In genomic region chr1:11134352-11135266, GRCh38 we compare ENCODE assay signal across 15 cellular contexts. TPM values are rescaled to one million over a fixed set of nuclear protein-coding genes. Genes with fewer than 3 reads are reported as not detected.
DNase-seq lines count a peak whose midpoint lies in the region; ATAC-seq and TF ChIP-seq lines count a peak whose summit lies in the region.
"Had no signal": no experiment of that assay in that cellular context is flagged by ENCODE, and none has a peak within 500 bp of the region (broad histone marks: within the 10 kb centered on the region; RNA-seq: fewer than 3 reads in every experiment).

No MANE protein-coding gene starts in this region.

- no peak overlapping the region for H2AFZ ChIP-seq in fibroblast of lung (ENCODE audit: low read length)

- H3K27ac Mint-ChIP-seq in stimulated activated effector memory CD8-positive, alpha-beta T cell treated with anti-CD3 and anti-CD28 coated beads, Interleukin-12 subunit alpha, Interleukin-12 subunit beta, amount 100 ng/mL, for 72 hours, result peak overlapping the region; percentile 68

- no peaks in the 10 kb centered on the region for H4K20me1 ChIP-seq in fibroblast of lung (ENCODE audit: control insufficient read depth, extremely low read depth, insufficient read depth, low read length)

- peak; percentile 10 for DNase-seq in NCI-H1105 treated with DMSO at 0.1 percent for 48 hours (lab: John Stamatoyannopoulos, UW)
- no peak for DNase-seq in NCI-H1105 (lab: John Stamatoyannopoulos, UW)
- DNase-seq in SK-MEL-5 (ENCODE audit: low read depth, low spot score), result peak; percentile 40
- DNase-seq in fibroblast of lung (ENCODE audit: low read depth in 2 of 2), result peak; percentile 30 to 34
- no peak for DNase-seq in stimulated activated effector memory CD8-positive, alpha-beta T cell treated with anti-CD3 and anti-CD28 coated beads, Interleukin-12 subunit alpha, Interleukin-12 subunit beta, amount 100 ng/mL, for 72 hours (ENCODE audit: low spot score in 2 of 2)
- DNase-seq in stimulated activated naive CD8-positive, alpha-beta T cell treated with anti-CD3 and anti-CD28 coated beads, Interleukin-15, Interleukin-2, amounts not matched to agents 100 U/mL and 50 U/mL, for 24 hours, result no peak
- no peak for DNase-seq in 8988T
- DNase-seq: naive B cell; NCI-H1694 treated with DMSO at 0.1 percent for 48 hours; stimulated activated CD4-positive, alpha-beta T cell treated with anti-CD3 and anti-CD28 coated beads, Interleukin-2, amount 100 ng/mL, for 24 hours; transverse colon had no signal

- no peaks in the 10 kb centered on the region for H3K4me1 Mint-ChIP-seq in stimulated activated effector memory CD8-positive, alpha-beta T cell treated with anti-CD3 and anti-CD28 coated beads, Interleukin-12 subunit alpha, Interleukin-12 subunit beta, amount 100 ng/mL, for 72 hours
- H3K4me1 Mint-ChIP-seq: naive B cell had no signal

- H3K79me2 ChIP-seq in fibroblast of lung (ENCODE audit: control insufficient read depth, insufficient read depth, low read length), result no peaks in the 10 kb centered on the region

- peaks cover 25% of the 10 kb centered on the region for H3K4me1 ChIP-seq in fibroblast of lung (ENCODE audit: control insufficient read depth, extremely low read depth, insufficient read depth, low read length)

- H3K9ac ChIP-seq in fibroblast of lung (ENCODE audit: insufficient read depth, low read length), result no peak overlapping the region

- H3K4me3 Mint-ChIP-seq in stimulated activated effector memory CD8-positive, alpha-beta T cell treated with anti-CD3 and anti-CD28 coated beads, Interleukin-12 subunit alpha, Interleukin-12 subunit beta, amount 100 ng/mL, for 72 hours, result no peak overlapping the region
- H3K4me3 Mint-ChIP-seq: naive B cell had no signal

- peaks cover 95% of the 10 kb centered on the region for H3K36me3 Mint-ChIP-seq in stimulated activated effector memory CD8-positive, alpha-beta T cell treated with anti-CD3 and anti-CD28 coated beads, Interleukin-12 subunit alpha, Interleukin-12 subunit beta, amount 100 ng/mL, for 72 hours

- H3K9me3 ChIP-seq in fibroblast of lung (ENCODE audit: control insufficient read depth, insufficient read depth, low read depth, low read length), result no peaks in the 10 kb centered on the region
- H3K9me3 ChIP-seq: transverse colon had no signal

- TF ChIP-seq CTCF in fibroblast of lung (conservative IDR thresholded peaks at IDR 0.05 in 1 of 2, IDR thresholded peaks at IDR 0.05 in 1 of 2; ENCODE audit: low read depth in 1 of 2, low read length in 2 of 2), result no peak

- H3K36me3 ChIP-seq in fibroblast of lung (ENCODE audit: control insufficient read depth, insufficient read depth, low read length), result peaks cover 22% of the 10 kb centered on the region

- in situ Hi-C loops in SK-MEL-5 (cut with HindIII; ENCODE audit: low pct_unique_long_range_greater_than_20kb, low sequenced_read_pairs), result no loop called here

- ATAC-seq in stimulated activated effector memory CD8-positive, alpha-beta T cell treated with anti-CD3 and anti-CD28 coated beads, Interleukin-12 subunit alpha, Interleukin-12 subunit beta, amount 100 ng/mL, for 72 hours, result no peak
- ATAC-seq in HG03354 (IDR thresholded peaks at IDR 0.05; ENCODE audit: poor library complexity, severe bottlenecking, unreplicated experiment), result no peak
- ATAC-seq in stimulated activated naive CD8-positive, alpha-beta T cell treated with anti-CD3 and anti-CD28 coated beads, Interleukin-15, Interleukin-2, amounts not matched to agents 100 U/mL and 50 U/mL, for 24 hours, result no peak
- ATAC-seq: activated naive CD4-positive, alpha-beta T cell treated with anti-CD3 and anti-CD28 coated beads, Interleukin-2, amount 50 U/mL, for 72 hours had no signal

- H3K27me3 ChIP-seq in fibroblast of lung (ENCODE audit: control insufficient read depth, insufficient read depth, low read length), result no peaks in the 10 kb centered on the region
- H3K27me3 ChIP-seq: transverse colon had no signal

- no peak overlapping the region for H3K4me3 ChIP-seq in fibroblast of lung (replicated peaks in 1 of 4; ENCODE audit: control extremely low read depth in 1 of 4, insufficient read depth in 1 of 4, low read depth in 3 of 4, low read length in 4 of 4)
- H3K4me3 ChIP-seq: transverse colon had no signal

- H3K9me3 Mint-ChIP-seq in stimulated activated effector memory CD8-positive, alpha-beta T cell treated with anti-CD3 and anti-CD28 coated beads, Interleukin-12 subunit alpha, Interleukin-12 subunit beta, amount 100 ng/mL, for 72 hours, result no peaks in the 10 kb centered on the region
- H3K9me3 Mint-ChIP-seq: activated naive CD4-positive, alpha-beta T cell treated with anti-CD3 and anti-CD28 coated beads, Interleukin-2, amount 50 U/mL, for 72 hours; naive B cell had no signal

- peak overlapping the region; percentile 54 for H3K4me2 ChIP-seq in fibroblast of lung (ENCODE audit: extremely low read depth, insufficient read depth, low read length)

- H3K27ac ChIP-seq in fibroblast of lung (ENCODE audit: insufficient read depth, low read length), result peak overlapping the region; percentile 49
- H3K27ac ChIP-seq: 22Rv1, transverse colon had no signal

RNA-seq across cellular contexts. Expression of gene EXOSC10, which starts 34.9 kb away (rescaled TPM):
- 82.4 and 88.8 TPM in 2 replicates for total RNA-seq in SK-MEL-5 (2014; rRNA removed; shearing (Covaris generic))
- polyA plus RNA-seq in SK-MEL-5 (2015; cell fraction: cytosol; rRNA removed), result 61.8 and 77.9 TPM in 2 replicates
- polyA plus RNA-seq in SK-MEL-5 (2015; cell fraction: nucleus; rRNA removed), result 320 and 370 TPM in 2 replicates
- total RNA-seq in fibroblast of lung, result 26.2 and 36.2 TPM in 2 replicates
- polyA plus RNA-seq in fibroblast of lung, result 56.3 and 76.1 TPM in 2 replicates
- 30.8 and 41.7 TPM in 2 replicates for polyA plus RNA-seq in fibroblast of lung (2012)
- polyA minus RNA-seq in fibroblast of lung (ENCODE audit: low replicate concordance), result 27.5 and 29.1 TPM in 2 replicates

RNA-seq across cellular contexts. Expression of gene ANGPTL7, which starts 54.5 kb away (rescaled TPM):
- not detected in 2 replicates for total RNA-seq in SK-MEL-5 (2014; rRNA removed; shearing (Covaris generic))
- polyA plus RNA-seq in SK-MEL-5 (2015; cell fraction: cytosol; rRNA removed), result 0.20 TPM in 1 of 2 replicates, not detected in the other
- polyA plus RNA-seq in SK-MEL-5 (2015; cell fraction: nucleus; rRNA removed), result 0.36 TPM in 1 of 2 replicates, not detected in the other
- 1.5 and 10.3 TPM in 2 replicates for total RNA-seq in fibroblast of lung
- 0.34 and 0.38 TPM in 2 replicates for polyA plus RNA-seq in fibroblast of lung
- 0.33 and 0.35 TPM in 2 replicates for polyA plus RNA-seq in fibroblast of lung (2012)
- not detected in 2 replicates for polyA minus RNA-seq in fibroblast of lung (ENCODE audit: low replicate concordance)
- total RNA-seq: activated naive CD4-positive, alpha-beta T cell treated with anti-CD3 and anti-CD28 coated beads, Interleukin-2, amount 50 U/mL, for 72 hours; epithelial cell of proximal tubule had no signal

Comparison
In these comparisons a context has a peak if more than half of its experiments do, and no peak if none do; other contexts are left out.
1. DNase-seq: peak in NCI-H1105 treated with DMSO at 0.1 percent for 48 hours (single experiment), SK-MEL-5 (single experiment) and fibroblast of lung (2 of 2); none in NCI-H1105 (single experiment), stimulated activated effector memory CD8-positive, alpha-beta T cell treated with anti-CD3 and anti-CD28 coated beads, Interleukin-12 subunit alpha, Interleukin-12 subunit beta, amount 100 ng/mL, for 72 hours (0 of 2), stimulated activated naive CD8-positive, alpha-beta T cell treated with anti-CD3 and anti-CD28 coated beads, Interleukin-15, Interleukin-2, amounts not matched to agents 100 U/mL and 50 U/mL, for 24 hours (single experiment) and 8988T (single experiment).